ENCODE assay signal across 8 cellular contexts in the genomic region with DNA sequence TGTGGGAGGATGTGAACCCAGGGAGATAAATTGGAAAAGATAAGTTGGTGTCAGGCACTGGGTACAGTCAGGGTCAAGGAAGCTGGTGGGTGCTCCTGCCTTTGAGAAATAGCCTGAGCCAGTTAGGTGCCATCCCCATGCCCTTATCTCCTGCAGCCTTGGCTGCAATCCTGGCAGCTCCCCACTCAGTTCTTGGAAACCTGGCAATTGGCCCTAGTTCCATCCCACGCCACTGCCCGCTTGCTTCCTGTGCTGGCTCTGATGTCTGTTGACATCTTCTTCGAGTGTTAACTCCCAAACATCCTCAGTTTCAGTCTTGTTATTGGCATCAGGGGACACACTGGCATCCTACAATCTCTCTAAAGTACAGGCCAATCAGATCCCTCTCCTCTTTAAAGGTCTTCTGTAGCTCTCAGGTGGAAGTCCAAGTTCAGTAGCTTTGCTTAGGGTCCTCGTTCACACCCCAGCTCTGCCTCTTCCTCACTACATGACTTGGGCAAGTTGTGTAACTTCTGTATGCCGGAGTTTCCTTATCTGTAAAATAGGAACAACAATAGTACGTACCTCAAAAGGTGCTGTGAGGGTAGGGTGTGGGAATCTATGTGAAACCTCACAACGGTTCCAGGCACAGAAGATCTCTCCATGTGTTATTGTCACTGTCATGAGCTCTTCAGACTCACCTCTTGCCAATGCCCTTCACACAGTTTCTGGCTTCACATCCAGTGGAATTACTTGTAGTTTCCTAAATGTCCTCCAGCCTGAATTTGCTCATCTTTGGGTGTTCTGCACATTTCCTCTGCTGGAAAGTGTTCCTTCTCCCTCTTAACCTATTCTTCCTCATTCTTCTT. TPM values are rescaled to one million over a fixed set of nuclear protein-coding genes. Genes with fewer than 3 reads are reported as not detected.
DNase-seq lines count a peak whose midpoint lies in the region; ATAC-seq and TF ChIP-seq lines count a peak whose summit lies in the region.

No MANE protein-coding gene starts in this region.

- peaks cover 4% of the 10 kb centered on the region for H3K9me3 Mint-ChIP-seq in activated CD4-positive, alpha-beta memory T cell treated with anti-CD3 and anti-CD28 coated beads, Interleukin-2, amount 10 ng/mL, durations not matched to agents 7 days and 5 days
- H3K9me3 Mint-ChIP-seq in glutamatergic neuron (ENCODE audit: unreplicated experiment), result peaks cover 5% of the 10 kb centered on the region

- no peak for DNase-seq in activated CD4-positive, alpha-beta memory T cell treated with anti-CD3 and anti-CD28 coated beads, Interleukin-2, amount 10 ng/mL, durations not matched to agents 7 days and 5 days
- DNase-seq in sciatic nerve (ENCODE audit: low spot score), result no peak
- DNase-seq in stimulated activated naive CD4-positive, alpha-beta T cell (lab: John Stamatoyannopoulos, UW), result no peak
- DNase-seq in NCI-H82 treated with DMSO at 0.1 percent for 48 hours (lab: John Stamatoyannopoulos, UW; ENCODE audit: unreplicated experiment), result no peak
- DNase-seq in glutamatergic neuron, result no peak
- no peak for DNase-seq in ureter (ENCODE audit: low spot score)

- H3K27ac Mint-ChIP-seq in activated CD4-positive, alpha-beta memory T cell treated with anti-CD3 and anti-CD28 coated beads, Interleukin-2, amount 10 ng/mL, durations not matched to agents 7 days and 5 days, result peak overlapping the region; percentile 64
- H3K27ac Mint-ChIP-seq in glutamatergic neuron (ENCODE audit: unreplicated experiment), result no peak overlapping the region

- H3K27me3 Mint-ChIP-seq in activated CD4-positive, alpha-beta memory T cell treated with anti-CD3 and anti-CD28 coated beads, Interleukin-2, amount 10 ng/mL, durations not matched to agents 7 days and 5 days, result peaks cover 3% of the 10 kb centered on the region
- peaks cover 3% of the 10 kb centered on the region for H3K27me3 Mint-ChIP-seq in glutamatergic neuron (ENCODE audit: unreplicated experiment)

- CTCF ChIA-PET in activated CD4-positive, alpha-beta memory T cell treated with anti-CD3 and anti-CD28 coated beads, Interleukin-2, amount 10 ng/mL, durations not matched to agents 7 days and 5 days (lab: Charles Lee), result interaction anchor here (0.5 to 3.3 kb wide), 11 partner anchors 8 to 675 kb away, joined by 3 to 18 read pairs (median 3); no protein-coding TSS in a partner anchor

- intact Hi-C loops in sciatic nerve (cut with DNase I), result no loop called here

- POLR2A ChIA-PET in activated CD4-positive, alpha-beta memory T cell treated with anti-CD3 and anti-CD28 coated beads, Interleukin-2, amount 10 ng/mL, durations not matched to agents 7 days and 5 days (lab: Charles Lee), result interaction anchor here (0.7 to 3.2 kb wide), 7 partner anchors 9 to 251 kb away, joined by 3 to 26 read pairs (median 5); a partner anchor contains a TSS

- peaks cover 47% of the 10 kb centered on the region for H3K4me1 Mint-ChIP-seq in activated CD4-positive, alpha-beta memory T cell treated with anti-CD3 and anti-CD28 coated beads, Interleukin-2, amount 10 ng/mL, durations not matched to agents 7 days and 5 days
- H3K4me1 Mint-ChIP-seq in glutamatergic neuron (ENCODE audit: low read depth, unreplicated experiment), result peaks cover 2% of the 10 kb centered on the region

- H3K4me3 Mint-ChIP-seq in activated CD4-positive, alpha-beta memory T cell treated with anti-CD3 and anti-CD28 coated beads, Interleukin-2, amount 10 ng/mL, durations not matched to agents 7 days and 5 days, result peak overlapping the region; percentile 12
- no peak overlapping the region for H3K4me3 Mint-ChIP-seq in glutamatergic neuron (ENCODE audit: unreplicated experiment)

- ATAC-seq in GM19467 (IDR thresholded peaks at IDR 0.05; ENCODE audit: unreplicated experiment) (peak; percentile 4), HG03108 (IDR thresholded peaks at IDR 0.05; ENCODE audit: unreplicated experiment) (peak; percentile 13), sciatic nerve (peak; percentile 42)

- H3K36me3 Mint-ChIP-seq in activated CD4-positive, alpha-beta memory T cell treated with anti-CD3 and anti-CD28 coated beads, Interleukin-2, amount 10 ng/mL, durations not matched to agents 7 days and 5 days (ENCODE audit: low read depth), result peaks cover 5% of the 10 kb centered on the region
- H3K36me3 Mint-ChIP-seq in glutamatergic neuron (ENCODE audit: unreplicated experiment), result no peaks in the 10 kb centered on the region

- TF ChIP-seq CTCF in glutamatergic neuron (IDR thresholded peaks at IDR 0.05; ENCODE audit: partially characterized antibody, unreplicated experiment), result no peak

RNA-seq across cellular contexts. Expression of a gene that starts 13.5 kb away (rescaled TPM):
- total RNA-seq in activated CD4-positive, alpha-beta memory T cell treated with anti-CD3 and anti-CD28 coated beads, Interleukin-2, amount 10 ng/mL, durations not matched to agents 7 days and 5 days, result 100 to 1,000 TPM; 281 to 287 TPM
- total RNA-seq in sciatic nerve, result 320 TPM
- total RNA-seq in glutamatergic neuron (ENCODE audit: unreplicated experiment), result 277 TPM
- 290 TPM for total RNA-seq in ureter

RNA-seq across cellular contexts. Expression of a gene that starts 41.4 kb away (rescaled TPM):
- total RNA-seq in activated CD4-positive, alpha-beta memory T cell treated with anti-CD3 and anti-CD28 coated beads, Interleukin-2, amount 10 ng/mL, durations not matched to agents 7 days and 5 days, result 10 to 100 TPM; 60.0 to 62.7 TPM
- total RNA-seq in sciatic nerve, result 46.5 TPM
- 252 TPM for total RNA-seq in glutamatergic neuron (ENCODE audit: unreplicated experiment)
- 43.6 TPM for total RNA-seq in ureter
